25 cellular contexts compared by ENCODE assay signal in the genomic region with DNA sequence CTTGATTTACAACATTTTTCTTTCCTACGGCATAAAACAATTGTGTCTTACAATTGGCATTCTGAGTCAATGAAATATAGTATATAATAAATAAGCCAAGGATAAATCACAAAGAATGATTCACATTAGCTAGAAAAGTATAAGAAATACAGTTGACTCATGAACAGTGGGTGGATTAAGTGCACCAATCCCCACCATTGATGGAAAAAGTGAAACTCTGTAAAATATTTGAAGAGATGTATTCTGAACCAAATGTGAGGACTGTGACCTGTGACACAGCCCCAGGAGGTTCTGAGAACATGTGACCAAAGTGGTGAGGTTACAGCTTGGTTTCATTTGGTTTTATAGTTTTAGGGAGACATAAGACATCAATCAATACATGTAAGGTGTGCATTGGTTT.
A peak's percentile ranks its signal among the peaks of the same experiment; 100 is the strongest.
DNase-seq lines count a peak whose midpoint lies in the region; ATAC-seq and TF ChIP-seq lines count a peak whose summit lies in the region.
"Had no signal": no experiment of that assay in that cellular context is flagged by ENCODE, and none has a peak within 500 bp of the region (broad histone marks: within the 10 kb centered on the region; RNA-seq: fewer than 3 reads in every experiment).

No MANE protein-coding gene starts in this region.

- H3K27me3 Mint-ChIP-seq in T-helper 2 cell treated with Interferon-gamma antibody and Interleukin-4, amounts not matched to agents 5 μg/mL and 100 μg/mL, for 36 hours (ENCODE audit: low read depth), result no peaks in the 10 kb centered on the region
- H3K27me3 Mint-ChIP-seq in T-helper 17 cell, result no peaks in the 10 kb centered on the region
- H3K27me3 Mint-ChIP-seq: dendritic cell treated with granulocyte-macrophage colony-stimulating factor and Interleukin-4, amounts not matched to agents 40 ng/mL and 50 ng/mL, for 4 days had no signal

- no TSS peak for BruUV-seq in PC-3 (replicated peaks; lab: Mats Ljungman, UMichigan)

- H3K36me3 Mint-ChIP-seq in T-helper 2 cell treated with Interferon-gamma antibody and Interleukin-4, amounts not matched to agents 5 μg/mL and 100 μg/mL, for 36 hours (ENCODE audit: low read depth), result no peaks in the 10 kb centered on the region
- no peaks in the 10 kb centered on the region for H3K36me3 Mint-ChIP-seq in T-helper 17 cell (ENCODE audit: low read depth)
- H3K36me3 Mint-ChIP-seq: CD14-positive monocyte; natural killer cell treated with Interleukin-12 subunit alpha and Interleukin-12 subunit beta and Interleukin-15 and Interleukin-18, amount 100 ng/mL, for 72 hours had no signal

- H3K27me3 ChIP-seq in ACC112 (ENCODE audit: insufficient read depth, low read length) (no peaks in the 10 kb centered on the region), PC-3 (ENCODE audit: low read length) (no peaks in the 10 kb centered on the region), fibroblast of lung (ENCODE audit: control insufficient read depth, insufficient read depth, low read length) (no peaks in the 10 kb centered on the region)
- H3K27me3 ChIP-seq: heart left ventricle, SJCRH30, upper lobe of left lung had no signal

- H3K79me2 ChIP-seq in ACC112 (ENCODE audit: control insufficient read depth, insufficient read depth, low read length, unreplicated experiment), result no peaks in the 10 kb centered on the region
- H3K79me2 ChIP-seq in PC-3 (ENCODE audit: low read length), result no peaks in the 10 kb centered on the region
- H3K79me2 ChIP-seq in fibroblast of lung (ENCODE audit: control insufficient read depth, insufficient read depth, low read length), result no peaks in the 10 kb centered on the region

- no peaks in the 10 kb centered on the region for H4K20me1 ChIP-seq in PC-3 (ENCODE audit: low read length)
- no peaks in the 10 kb centered on the region for H4K20me1 ChIP-seq in fibroblast of lung (ENCODE audit: control insufficient read depth, extremely low read depth, insufficient read depth, low read length)

- TF ChIP-seq POLR2A in GM18505 (IDR thresholded peaks at IDR 0.05; ENCODE audit: borderline replicate concordance, extremely low read depth, insufficient read depth, insufficient read length), result no peak

- H3K4me1 Mint-ChIP-seq in T-helper 2 cell treated with Interferon-gamma antibody and Interleukin-4, amounts not matched to agents 5 μg/mL and 100 μg/mL, for 36 hours (ENCODE audit: low read depth), result no peaks in the 10 kb centered on the region
- no peaks in the 10 kb centered on the region for H3K4me1 Mint-ChIP-seq in T-helper 17 cell
- H3K4me1 Mint-ChIP-seq: CD14-positive monocyte had no signal

- H3K9me3 ChIP-seq in PC-3 (ENCODE audit: low read length) (no peaks in the 10 kb centered on the region), fibroblast of lung (ENCODE audit: control insufficient read depth, insufficient read depth, low read depth, low read length) (no peaks in the 10 kb centered on the region), T-helper 17 cell (ENCODE audit: control insufficient read depth, low read length, poor library complexity, severe bottlenecking) (no peaks in the 10 kb centered on the region)
- H3K9me3 ChIP-seq: heart left ventricle, SJCRH30, upper lobe of left lung had no signal

- H3F3A ChIP-seq in PC-3 (ENCODE audit: low read length, unreplicated experiment), result no peaks in the 10 kb centered on the region

- CTCF ChIA-PET in PC-3 (lab: Charles Lee), result interaction anchor here (0.7 kb wide), 1 partner anchor 998 kb away, joined by 4 read pairs; no protein-coding TSS in a partner anchor

- H3K4me3 Mint-ChIP-seq in T-helper 2 cell treated with Interferon-gamma antibody and Interleukin-4, amounts not matched to agents 5 μg/mL and 100 μg/mL, for 36 hours, result no peak overlapping the region
- no peak overlapping the region for H3K4me3 Mint-ChIP-seq in T-helper 17 cell
- H3K4me3 Mint-ChIP-seq: CD14-positive monocyte; dendritic cell treated with granulocyte-macrophage colony-stimulating factor and Interleukin-4, amounts not matched to agents 40 ng/mL and 50 ng/mL, for 4 days; H9; natural killer cell treated with Interleukin-12 subunit alpha and Interleukin-12 subunit beta and Interleukin-15 and Interleukin-18, amount 100 ng/mL, for 72 hours had no signal

- peak overlapping the region; percentile 33 for H3K4me2 ChIP-seq in PC-3 (ENCODE audit: low read length)
- H3K4me2 ChIP-seq in fibroblast of lung (ENCODE audit: extremely low read depth, insufficient read depth, low read length), result no peak overlapping the region
- H3K4me2 ChIP-seq: smooth muscle cell had no signal

- ATAC-seq in PC-3 (peak; percentile 20), T-helper 17 cell (no peak), GM18505 (IDR thresholded peaks at IDR 0.05; ENCODE audit: unreplicated experiment) (no peak)
- ATAC-seq: heart left ventricle; natural killer cell treated with Interleukin-12 subunit alpha and Interleukin-12 subunit beta and Interleukin-15 and Interleukin-18, amount 100 ng/mL, for 72 hours had no signal

- H3K27ac Mint-ChIP-seq in T-helper 2 cell treated with Interferon-gamma antibody and Interleukin-4, amounts not matched to agents 5 μg/mL and 100 μg/mL, for 36 hours, result no peak overlapping the region
- H3K27ac Mint-ChIP-seq in T-helper 17 cell, result no peak overlapping the region
- H3K27ac Mint-ChIP-seq: dendritic cell treated with granulocyte-macrophage colony-stimulating factor and Interleukin-4, amounts not matched to agents 40 ng/mL and 50 ng/mL, for 4 days; H9; natural killer cell treated with Interleukin-12 subunit alpha and Interleukin-12 subunit beta and Interleukin-15 and Interleukin-18, amount 100 ng/mL, for 72 hours had no signal

- H3K36me3 ChIP-seq in ACC112 (ENCODE audit: insufficient read depth, low read length) (0 out of 2 replicates have a peak, but pooled peaks cover 6% of the 10 kb centered on the region), PC-3 (ENCODE audit: low read depth, low read length) (no peaks in the 10 kb centered on the region), fibroblast of lung (ENCODE audit: control insufficient read depth, insufficient read depth, low read length) (no peaks in the 10 kb centered on the region)
- H3K36me3 ChIP-seq: heart left ventricle, SJCRH30, upper lobe of left lung had no signal

- TF ChIP-seq CTCF in PC-3 (conservative IDR thresholded peaks at IDR 0.05; ENCODE audit: low read depth, low read length), result no peak
- TF ChIP-seq CTCF in fibroblast of lung (conservative IDR thresholded peaks at IDR 0.05 in 1 of 2, IDR thresholded peaks at IDR 0.05 in 1 of 2; ENCODE audit: low read depth in 1 of 2, low read length in 2 of 2), result no peak

- H2AFZ ChIP-seq in ACC112 (ENCODE audit: low read length, unreplicated experiment) (peak overlapping the region; percentile 54), PC-3 (ENCODE audit: low read length) (no peak overlapping the region), fibroblast of lung (ENCODE audit: low read length) (peak overlapping the region; percentile 31)

- H3K27ac ChIP-seq in ACC112 (ENCODE audit: low read depth, low read length) (peak overlapping the region; percentile 60), PC-3 (ENCODE audit: low read length) (peak overlapping the region; percentile 43), fibroblast of lung (ENCODE audit: insufficient read depth, low read length) (no peak overlapping the region)
- H3K27ac ChIP-seq: heart left ventricle, HL-60, SJCRH30, upper lobe of left lung had no signal

- intact Hi-C loops in PC-3 (cut with micrococcal nuclease), result no loop called here

- H3K4me3 ChIP-seq in ACC112 (ENCODE audit: low read depth, low read length) (peak overlapping the region; percentile 27; the same call in 1 of the 2 replicates), PC-3 (ENCODE audit: low read length) (no peak overlapping the region), fibroblast of lung (replicated peaks in 1 of 4; ENCODE audit: control extremely low read depth in 1 of 4, insufficient read depth in 1 of 4, low read depth in 3 of 4, low read length in 4 of 4) (no peak overlapping the region)
- H3K4me3 ChIP-seq: heart left ventricle, SJCRH30, smooth muscle cell, upper lobe of left lung had no signal

- peaks cover 3% of the 10 kb centered on the region for H3K9me3 Mint-ChIP-seq in T-helper 2 cell treated with Interferon-gamma antibody and Interleukin-4, amounts not matched to agents 5 μg/mL and 100 μg/mL, for 36 hours
- H3K9me3 Mint-ChIP-seq: natural killer cell treated with Interleukin-12 subunit alpha and Interleukin-12 subunit beta and Interleukin-15 and Interleukin-18, amount 100 ng/mL, for 72 hours had no signal

- H3K9me2 ChIP-seq in PC-3 (replicated peaks; ENCODE audit: low read length), result no peaks in the 10 kb centered on the region

- peak; percentile 11 for DNase-seq in T-helper 2 cell treated with Interferon-gamma antibody and Interleukin-4, amounts not matched to agents 5 μg/mL and 100 μg/mL, for 36 hours (ENCODE audit: low spot score)
- no peak for DNase-seq in T-helper 2 cell
- DNase-seq in PC-3, result peak; percentile 64
- peak; percentile 15 to 68 for DNase-seq in fibroblast of lung (ENCODE audit: low read depth in 2 of 2)
- no peak for DNase-seq in iPS-NIHi7 (ENCODE audit: extremely low spot score)
- DNase-seq in T-helper 17 cell, result no peak
- DNase-seq: 8988T; H9; heart left ventricle; KG1; kidney; mesendoderm; NCI-H1048; NCI-H2081 treated with DMSO at 0.1 percent for 48 hours; NCI-H510A; SJCRH30; stimulated activated naive CD4-positive, alpha-beta T cell treated with Interleukin-2 at 50 U/mL for 16 hours; upper lobe of left lung had no signal

- H3K4me1 ChIP-seq in ACC112 (ENCODE audit: control insufficient read depth, insufficient read depth, low read length, unreplicated experiment) (peaks cover 32% of the 10 kb centered on the region), PC-3 (ENCODE audit: insufficient read depth, low read length) (peaks cover 35% of the 10 kb centered on the region), fibroblast of lung (ENCODE audit: control insufficient read depth, extremely low read depth, insufficient read depth, low read length) (peaks cover 7% of the 10 kb centered on the region)
- H3K4me1 ChIP-seq: heart left ventricle, upper lobe of left lung had no signal

- H3K9ac ChIP-seq in PC-3 (ENCODE audit: low read length), result no peak overlapping the region
- no peak overlapping the region for H3K9ac ChIP-seq in fibroblast of lung (ENCODE audit: insufficient read depth, low read length)

- POLR2A ChIA-PET in PC-3 (lab: Charles Lee; ENCODE audit: unreplicated experiment), result no interaction called here

Comparison
In these comparisons a context has a peak if more than half of its experiments do, and no peak if none do; other contexts are left out.
1. DNase-seq: peak in T-helper 2 cell treated with Interferon-gamma antibody and Interleukin-4, amounts not matched to agents 5 μg/mL and 100 μg/mL, for 36 hours (single experiment), PC-3 (single experiment) and fibroblast of lung (2 of 2); none in T-helper 2 cell (0 of 5), iPS-NIHi7 (single experiment) and T-helper 17 cell (0 of 3).